3 cellular contexts compared by ENCODE assay signal in the genomic region with DNA sequence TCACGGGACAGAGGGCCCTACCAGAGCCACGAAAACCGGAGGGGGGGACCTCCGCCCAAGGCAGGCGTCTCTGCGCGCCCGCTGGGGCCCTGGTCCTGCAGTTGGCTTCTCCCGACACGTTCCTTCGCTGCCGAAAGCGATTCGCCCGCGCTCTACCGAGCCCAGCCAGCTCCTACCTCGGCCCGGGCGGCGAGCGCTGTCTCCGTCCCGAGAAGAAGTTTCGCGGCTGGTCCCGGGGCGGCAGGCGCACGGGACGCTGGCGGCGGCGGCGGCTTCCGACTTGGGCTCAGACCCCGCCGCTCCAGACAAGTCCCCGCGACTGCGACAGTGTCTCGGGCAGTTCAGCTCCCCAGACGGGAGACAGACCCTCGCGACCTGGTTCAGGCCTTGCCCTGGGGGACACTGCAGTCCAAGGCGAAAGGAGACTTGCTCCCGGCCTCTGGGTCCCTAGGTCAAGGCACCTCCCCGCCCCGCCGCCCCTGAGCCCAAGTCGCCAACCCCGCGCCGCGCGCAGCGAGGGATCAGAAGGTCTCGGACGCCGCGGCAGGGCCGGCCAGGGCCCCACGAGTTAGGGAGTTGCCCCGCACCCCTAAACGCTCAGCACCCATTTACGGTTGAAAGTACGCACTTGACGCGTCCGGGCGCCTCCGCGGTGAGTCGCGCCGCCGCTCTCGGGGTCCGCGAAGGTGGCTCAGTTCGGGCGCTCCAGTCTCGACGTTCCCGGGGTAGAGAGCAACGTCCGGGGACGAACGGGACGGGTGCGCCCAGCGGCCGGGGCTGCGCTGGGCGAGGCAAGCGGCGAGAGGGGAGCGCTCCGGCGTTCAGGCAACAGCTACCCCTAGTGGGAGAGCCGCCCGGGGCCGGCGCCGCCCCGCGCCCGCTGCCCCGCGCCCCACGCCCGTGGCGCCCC.
TF ChIP-seq lines count a peak whose summit lies in the region.

No MANE protein-coding gene starts in this region.

TF ChIP-seq in SK-N-SH, 30 proteins besides CTCF, POLR2A, EP300 and RAD21 (continued from another document):
- TF ChIP-seq TCF12 (IDR thresholded peaks at IDR 0.05) (no peak), TAF1 (IDR thresholded peaks at IDR 0.05; ENCODE audit: borderline replicate concordance, low read depth, low read length) (no peak), EZH2phosphoT487 (IDR thresholded peaks at IDR 0.05; ENCODE audit: borderline replicate concordance, low read depth) (no peak)
- TF ChIP-seq, protein P1, sequence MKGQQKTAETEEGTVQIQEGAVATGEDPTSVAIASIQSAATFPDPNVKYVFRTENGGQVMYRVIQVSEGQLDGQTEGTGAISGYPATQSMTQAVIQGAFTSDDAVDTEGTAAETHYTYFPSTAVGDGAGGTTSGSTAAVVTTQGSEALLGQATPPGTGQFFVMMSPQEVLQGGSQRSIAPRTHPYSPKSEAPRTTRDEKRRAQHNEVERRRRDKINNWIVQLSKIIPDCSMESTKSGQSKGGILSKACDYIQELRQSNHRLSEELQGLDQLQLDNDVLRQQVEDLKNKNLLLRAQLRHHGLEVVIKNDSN (IDR thresholded peaks at IDR 0.05; ENCODE audit: borderline replicate concordance, low read depth), result no peak
- TF ChIP-seq, protein P2, sequence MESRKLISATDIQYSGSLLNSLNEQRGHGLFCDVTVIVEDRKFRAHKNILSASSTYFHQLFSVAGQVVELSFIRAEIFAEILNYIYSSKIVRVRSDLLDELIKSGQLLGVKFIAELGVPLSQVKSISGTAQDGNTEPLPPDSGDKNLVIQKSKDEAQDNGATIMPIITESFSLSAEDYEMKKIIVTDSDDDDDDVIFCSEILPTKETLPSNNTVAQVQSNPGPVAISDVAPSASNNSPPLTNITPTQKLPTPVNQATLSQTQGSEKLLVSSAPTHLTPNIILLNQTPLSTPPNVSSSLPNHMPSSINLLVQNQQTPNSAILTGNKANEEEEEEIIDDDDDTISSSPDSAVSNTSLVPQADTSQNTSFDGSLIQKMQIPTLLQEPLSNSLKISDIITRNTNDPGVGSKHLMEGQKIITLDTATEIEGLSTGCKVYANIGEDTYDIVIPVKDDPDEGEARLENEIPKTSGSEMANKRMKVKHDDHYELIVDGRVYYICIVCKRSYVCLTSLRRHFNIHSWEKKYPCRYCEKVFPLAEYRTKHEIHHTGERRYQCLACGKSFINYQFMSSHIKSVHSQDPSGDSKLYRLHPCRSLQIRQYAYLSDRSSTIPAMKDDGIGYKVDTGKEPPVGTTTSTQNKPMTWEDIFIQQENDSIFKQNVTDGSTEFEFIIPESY (IDR thresholded peaks at IDR 0.05; ENCODE audit: borderline replicate concordance, low read depth), result no peak

TF ChIP-seq in SK-N-SH treated with all-trans-retinoic acid at 6 μM for 48 hours, 23 proteins besides CTCF, POLR2A, EP300 and RAD21:
- TF ChIP-seq, protein P3, sequence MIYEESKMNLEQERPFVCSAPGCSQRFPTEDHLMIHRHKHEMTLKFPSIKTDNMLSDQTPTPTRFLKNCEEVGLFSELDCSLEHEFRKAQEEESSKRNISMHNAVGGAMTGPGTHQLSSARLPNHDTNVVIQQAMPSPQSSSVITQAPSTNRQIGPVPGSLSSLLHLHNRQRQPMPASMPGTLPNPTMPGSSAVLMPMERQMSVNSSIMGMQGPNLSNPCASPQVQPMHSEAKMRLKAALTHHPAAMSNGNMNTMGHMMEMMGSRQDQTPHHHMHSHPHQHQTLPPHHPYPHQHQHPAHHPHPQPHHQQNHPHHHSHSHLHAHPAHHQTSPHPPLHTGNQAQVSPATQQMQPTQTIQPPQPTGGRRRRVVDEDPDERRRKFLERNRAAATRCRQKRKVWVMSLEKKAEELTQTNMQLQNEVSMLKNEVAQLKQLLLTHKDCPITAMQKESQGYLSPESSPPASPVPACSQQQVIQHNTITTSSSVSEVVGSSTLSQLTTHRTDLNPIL (CRISPR knock-in tag; IDR thresholded peaks at IDR 0.05; ENCODE audit: low read depth), result no peak
- TF ChIP-seq RARB (CRISPR knock-in tag; IDR thresholded peaks at IDR 0.05) (no peak), CSDC2 (CRISPR knock-in tag; IDR thresholded peaks at IDR 0.05) (no peak), ESRRG (CRISPR knock-in tag; IDR thresholded peaks at IDR 0.05) (no peak)
TF ChIP-seq in SK-N-SH treated with all-trans-retinoic acid at 6 μM for 48 hours: peak in this region for 0.

TF ChIP-seq in liver, 16 proteins besides CTCF, POLR2A, EP300 and RAD21 (continued from another document):
- TF ChIP-seq, protein P2 (IDR thresholded peaks at IDR 0.05), result no peak
- TF ChIP-seq, protein P4, sequence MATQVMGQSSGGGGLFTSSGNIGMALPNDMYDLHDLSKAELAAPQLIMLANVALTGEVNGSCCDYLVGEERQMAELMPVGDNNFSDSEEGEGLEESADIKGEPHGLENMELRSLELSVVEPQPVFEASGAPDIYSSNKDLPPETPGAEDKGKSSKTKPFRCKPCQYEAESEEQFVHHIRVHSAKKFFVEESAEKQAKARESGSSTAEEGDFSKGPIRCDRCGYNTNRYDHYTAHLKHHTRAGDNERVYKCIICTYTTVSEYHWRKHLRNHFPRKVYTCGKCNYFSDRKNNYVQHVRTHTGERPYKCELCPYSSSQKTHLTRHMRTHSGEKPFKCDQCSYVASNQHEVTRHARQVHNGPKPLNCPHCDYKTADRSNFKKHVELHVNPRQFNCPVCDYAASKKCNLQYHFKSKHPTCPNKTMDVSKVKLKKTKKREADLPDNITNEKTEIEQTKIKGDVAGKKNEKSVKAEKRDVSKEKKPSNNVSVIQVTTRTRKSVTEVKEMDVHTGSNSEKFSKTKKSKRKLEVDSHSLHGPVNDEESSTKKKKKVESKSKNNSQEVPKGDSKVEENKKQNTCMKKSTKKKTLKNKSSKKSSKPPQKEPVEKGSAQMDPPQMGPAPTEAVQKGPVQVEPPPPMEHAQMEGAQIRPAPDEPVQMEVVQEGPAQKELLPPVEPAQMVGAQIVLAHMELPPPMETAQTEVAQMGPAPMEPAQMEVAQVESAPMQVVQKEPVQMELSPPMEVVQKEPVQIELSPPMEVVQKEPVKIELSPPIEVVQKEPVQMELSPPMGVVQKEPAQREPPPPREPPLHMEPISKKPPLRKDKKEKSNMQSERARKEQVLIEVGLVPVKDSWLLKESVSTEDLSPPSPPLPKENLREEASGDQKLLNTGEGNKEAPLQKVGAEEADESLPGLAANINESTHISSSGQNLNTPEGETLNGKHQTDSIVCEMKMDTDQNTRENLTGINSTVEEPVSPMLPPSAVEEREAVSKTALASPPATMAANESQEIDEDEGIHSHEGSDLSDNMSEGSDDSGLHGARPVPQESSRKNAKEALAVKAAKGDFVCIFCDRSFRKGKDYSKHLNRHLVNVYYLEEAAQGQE (IDR thresholded peaks at IDR 0.05), result no peak
- no peak for TF ChIP-seq TAF1 (conservative IDR thresholded peaks at IDR 0.05)
- TF ChIP-seq SP1 (IDR thresholded peaks at IDR 0.05), result no peak
- TF ChIP-seq NR2F2 (IDR thresholded peaks at IDR 0.05), result no peak
- no peak for TF ChIP-seq HNF4G (IDR thresholded peaks at IDR 0.05)
- no peak for TF ChIP-seq GABPA (IDR thresholded peaks at IDR 0.05 in 1 of 2, conservative IDR thresholded peaks at IDR 0.05 in 1 of 2)
- no peak for TF ChIP-seq FOXA1 (IDR thresholded peaks at IDR 0.05)
- TF ChIP-seq FOXA2 (IDR thresholded peaks at IDR 0.05), result no peak
- TF ChIP-seq, protein P5, sequence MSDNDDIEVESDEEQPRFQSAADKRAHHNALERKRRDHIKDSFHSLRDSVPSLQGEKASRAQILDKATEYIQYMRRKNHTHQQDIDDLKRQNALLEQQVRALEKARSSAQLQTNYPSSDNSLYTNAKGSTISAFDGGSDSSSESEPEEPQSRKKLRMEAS (IDR thresholded peaks at IDR 0.05), result no peak
- TF ChIP-seq EGR1 (IDR thresholded peaks at IDR 0.05; ENCODE audit: low read depth in 2 of 2), result no peak
- no peak for TF ChIP-seq RXRA (IDR thresholded peaks at IDR 0.05)
- no peak for TF ChIP-seq JUND (IDR thresholded peaks at IDR 0.05)
TF ChIP-seq in liver: peak in this region for 0.
